In the genomic region with DNA sequence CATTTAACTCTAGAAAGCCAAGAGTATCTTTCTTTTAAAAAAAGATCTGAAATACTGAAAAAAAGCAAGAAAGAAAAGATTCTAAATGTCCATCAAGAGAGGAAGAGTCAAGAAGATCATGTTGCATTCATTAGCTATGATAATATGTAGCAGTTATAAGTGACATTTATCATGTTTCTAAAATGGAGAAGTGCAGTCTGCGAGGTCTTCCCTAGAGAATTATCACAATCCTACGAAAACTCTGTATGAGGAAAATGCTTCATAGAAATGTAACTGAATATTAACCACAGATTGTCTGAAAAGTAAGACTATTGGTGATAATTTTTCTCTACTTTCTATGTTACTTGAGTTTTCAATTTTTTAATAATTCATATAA, we compare ENCODE assay signal across 29 cellular contexts.
"Had no signal": no experiment of that assay in that cellular context is flagged by ENCODE, and none has a peak within 500 bp of the region (broad histone marks: within the 10 kb centered on the region; RNA-seq: fewer than 3 reads in every experiment).

No MANE protein-coding gene starts in this region.

- H3K36me3 ChIP-seq: adrenal gland, brain microvascular endothelial cell, breast epithelium had no signal

- H3K27me3 ChIP-seq: body of pancreas, breast epithelium had no signal

- H3K4me3 ChIP-seq: adrenal gland, body of pancreas, breast epithelium had no signal

- H3K9me3 ChIP-seq: adrenal gland, body of pancreas, breast epithelium had no signal

- DNase-seq: activated B cell treated with CpG ODN at 0.5 μM for 24 hours; activated CD4-positive, alpha-beta memory T cell treated with anti-CD3 and anti-CD28 coated beads for 36 hours; activated CD4-positive, alpha-beta T cell treated with anti-CD3 and anti-CD28 coated beads for 4 hours; activated CD4-positive, alpha-beta T cell treated with anti-CD3 and anti-CD28 coated beads, Interleukin-2, amount 10 ng/mL, durations not matched to agents 24 days and 14 days; activated CD4-positive, alpha-beta T cell treated with anti-CD3 and anti-CD28 coated beads, Interleukin-2, amount 50 U/mL, for 1 hour; activated CD4-positive, alpha-beta T cell treated with anti-CD3 and anti-CD28 coated beads, Interleukin-2, amount 50 U/mL, for 4 hours; activated CD4-positive, CD25-positive, alpha-beta regulatory T cell treated with anti-CD3 and anti-CD28 coated beads, Interleukin-2, amount 50 U/mL, for 72 hours; activated CD8-positive, alpha-beta memory T cell treated with anti-CD3 and anti-CD28 coated beads, Interleukin-2, amount 50 U/mL, for 4 hours; activated CD8-positive, alpha-beta T cell treated with anti-CD3 and anti-CD28 coated beads for 36 hours; activated effector memory CD4-positive, alpha-beta T cell treated with anti-CD3 and anti-CD28 coated beads, Interleukin-2, amount 50 U/mL, for 16 hours; activated gamma-delta T cell treated with Interleukin-2 at 50 U/mL for 16 hours; activated naive CD4-positive, alpha-beta T cell; activated naive CD4-positive, alpha-beta T cell treated with anti-CD3 and anti-CD28 coated beads for 36 hours; activated naive CD4-positive, alpha-beta T cell treated with anti-CD3 and anti-CD28 coated beads, Interleukin-2, amount 50 U/mL, for 16 hours; activated naive CD8-positive, alpha-beta T cell treated with anti-CD3 and anti-CD28 coated beads for 36 hours; activated T-cell treated with anti-CD3 and anti-CD28 coated beads for 4 hours; activated T-cell treated with anti-CD3 and anti-CD28 coated beads, Interleukin-2, amount 50 U/mL, for 1 hour; activated T-cell treated with anti-CD3 and anti-CD28 coated beads, Interleukin-2, amount 50 U/mL, for 4 hours; activated T-cell treated with anti-CD3 and anti-CD28 coated beads, Interleukin-2, amount 50 U/mL, for 72 hours; adrenal gland; amniotic stem cell; aorta; body of pancreas; brain microvascular endothelial cell; central memory CD4-positive, alpha-beta T cell; T-helper 2 cell; T-helper 9 cell had no signal

- H3K27ac ChIP-seq: adrenal gland, body of pancreas, brain microvascular endothelial cell, breast epithelium, VCaP had no signal

- H3K4me1 ChIP-seq: adrenal gland, body of pancreas, breast epithelium had no signal
